Comparison of ENCODE assay signal across 11 cellular contexts in the genomic region with DNA sequence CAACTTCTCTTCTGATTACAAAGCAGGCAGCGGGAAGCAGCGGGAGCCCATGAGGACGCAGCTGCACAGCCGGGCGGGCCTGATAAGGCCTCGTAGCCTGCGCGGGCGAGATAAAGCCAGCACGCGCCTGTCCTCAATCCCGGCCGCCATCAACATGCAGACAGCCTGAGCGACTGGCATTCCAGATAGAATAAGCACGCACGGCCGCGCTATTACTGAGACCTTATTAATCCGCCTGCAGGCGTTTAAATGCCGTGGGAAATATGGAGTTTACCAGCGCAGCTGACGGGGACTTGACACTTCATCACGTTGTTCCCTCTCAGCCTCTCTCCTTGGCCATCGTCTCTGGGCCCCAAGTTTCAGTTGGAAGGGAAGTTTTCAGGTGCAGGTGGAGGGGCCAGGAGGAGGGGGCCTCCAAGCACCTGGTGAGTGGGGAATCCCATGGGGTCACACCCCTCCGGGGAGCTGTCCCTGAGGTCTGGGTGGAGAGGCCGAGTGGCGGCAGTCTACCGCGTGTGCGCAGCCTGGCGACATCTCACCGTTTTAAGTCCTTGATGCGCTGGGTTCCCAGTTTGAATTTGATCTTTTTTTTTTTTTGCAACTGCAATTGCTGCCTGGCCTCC. TPM values are rescaled to one million over a fixed set of nuclear protein-coding genes. Genes with fewer than 3 reads are reported as not detected.
DNase-seq lines count a peak whose midpoint lies in the region; ATAC-seq lines count a peak whose summit lies in the region.
"Had no signal": no experiment of that assay in that cellular context is flagged by ENCODE, and none has a peak within 500 bp of the region (broad histone marks: within the 10 kb centered on the region; RNA-seq: fewer than 3 reads in every experiment).

No MANE protein-coding gene starts in this region.

- no peaks in the 10 kb centered on the region for H3K27me3 ChIP-seq in thymus (ENCODE audit: control insufficient read depth, insufficient read depth)

- ATAC-seq in Right ventricle myocardium superior (ENCODE audit: poor library complexity) (peak; percentile 85), left ventricle myocardium superior (peak; percentile 92), GM18861 (IDR thresholded peaks at IDR 0.05; ENCODE audit: unreplicated experiment) (no peak)

- whole genome bisulfite sequencing in thymus: 16% methylated on average over 34 of the region's 34 CpGs

- H3K27ac ChIP-seq in thymus (ENCODE audit: low read depth): peak overlapping the region; percentile 12

- intact Hi-C loops in Right ventricle myocardium superior (cut with DNase I): no loop called here
- intact Hi-C loops in cardiac septum (cut with DNase I): no loop called here
- intact Hi-C loops in left ventricle myocardium superior (cut with micrococcal nuclease): no loop called here

- H3K9me3 ChIP-seq in thymus (ENCODE audit: control insufficient read depth): peaks cover 8% of the 10 kb centered on the region

- H3K4me1 ChIP-seq in thymus (ENCODE audit: control insufficient read depth, insufficient read depth, low read length): peaks cover 13% of the 10 kb centered on the region

- H3K4me3 ChIP-seq in thymus (ENCODE audit: low read length): no peak overlapping the region

- DNase-seq in Right ventricle myocardium superior (peak; percentile 68), cardiac septum (ENCODE audit: low spot score) (no peak), RPMI7951 (ENCODE audit: low read depth) (peak; percentile 15), left ventricle myocardium superior (peak; percentile 71), glomerular visceral epithelial cell (ENCODE audit: extremely low spot score) (no peak), dedifferentiated amniotic fluid mesenchymal stem cell (ENCODE audit: extremely low spot score) (no peak)
- DNase-seq: activated CD8-positive, alpha-beta memory T cell treated with anti-CD3 and anti-CD28 coated beads, Interleukin-2, amount 50 U/mL, for 4 hours; SHP77 treated with DMSO at 0.1 percent for 48 hours had no signal

- peaks cover 4% of the 10 kb centered on the region for H3K36me3 ChIP-seq in thymus (ENCODE audit: control insufficient read depth, insufficient read depth)

RNA-seq across cellular contexts. Expression of gene CBFA2T3, which starts 27.3 kb away (rescaled TPM):
- 8.6 TPM for total RNA-seq in Right ventricle myocardium superior
- 5.9 TPM for total RNA-seq in cardiac septum
- not detected in 2 replicates for total RNA-seq in RPMI7951 (2014; rRNA removed; shearing (Covaris generic))
- total RNA-seq in left ventricle myocardium superior: 11.5 TPM
- 19.1 TPM for polyA plus RNA-seq in thymus
- total RNA-seq: M059J had no signal

Comparison
In these comparisons a context has a peak if more than half of its experiments do, and no peak if none do; other contexts are left out.
1. DNase-seq: peak in Right ventricle myocardium superior (single experiment), RPMI7951 (single experiment) and left ventricle myocardium superior (single experiment); none in cardiac septum (single experiment), glomerular visceral epithelial cell (single experiment) and dedifferentiated amniotic fluid mesenchymal stem cell (single experiment).